Comparison of ENCODE assay signal across 19 cellular contexts in the genomic region with DNA sequence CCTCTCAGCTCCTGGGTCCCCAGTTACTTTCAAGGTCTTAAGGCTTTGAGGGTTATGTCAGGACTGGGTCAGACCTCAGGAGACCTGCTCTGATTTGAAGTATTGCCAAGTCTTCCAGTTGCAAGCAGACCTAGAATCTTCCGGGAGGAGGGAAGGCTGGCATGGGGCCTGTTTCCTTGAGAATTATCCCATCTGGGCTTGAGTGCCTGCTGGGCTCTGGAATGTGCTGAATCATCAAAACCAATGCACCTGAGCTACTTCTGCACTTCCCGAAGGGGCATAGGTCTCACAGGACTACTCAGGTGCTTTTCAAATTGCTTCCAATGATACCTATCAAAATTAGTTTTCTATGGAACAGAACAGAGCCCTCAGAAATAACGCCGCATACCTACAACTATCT.
DNase-seq lines count a peak whose midpoint lies in the region; ATAC-seq and TF ChIP-seq lines count a peak whose summit lies in the region.
"Had no signal": no experiment of that assay in that cellular context is flagged by ENCODE, and none has a peak within 500 bp of the region (broad histone marks: within the 10 kb centered on the region; RNA-seq: fewer than 3 reads in every experiment).

No MANE protein-coding gene starts in this region.

- H3K9me3 Mint-ChIP-seq in glutamatergic neuron (ENCODE audit: unreplicated experiment), result no peaks in the 10 kb centered on the region
- H3K9me3 Mint-ChIP-seq: CD4-positive, alpha-beta memory T cell had no signal

- DNase-seq in DMS 273 (lab: John Stamatoyannopoulos, UW; ENCODE audit: unreplicated experiment) (peak; percentile 22), DMS 273 treated with DMSO at 0.1 percent for 48 hours (lab: John Stamatoyannopoulos, UW) (no peak), body of pancreas (peak; percentile 94 to 97 (median 95)), kidney tubule cell (ENCODE audit: low spot score) (peak; percentile 56), stomach (peak; percentile 45), glomerular visceral epithelial cell (ENCODE audit: extremely low spot score) (no peak), glutamatergic neuron (no peak)
- DNase-seq: BE2C; Calu3; CD4-positive, alpha-beta memory T cell; DMS79 treated with DMSO at 0.1 percent for 48 hours; GOT3; NCI-H2029; NCI-H510A; NCI-H774; PC-3 had no signal

- H3K27ac ChIP-seq in body of pancreas (no peak overlapping the region), stomach (no peak overlapping the region)
- H3K27ac ChIP-seq: 22Rv1, RWPE1 had no signal

- TF ChIP-seq EP300 in stomach (IDR thresholded peaks at IDR 0.05), result no peak

- H3K27me3 ChIP-seq in body of pancreas (no peaks in the 10 kb centered on the region), stomach (no peaks in the 10 kb centered on the region)
- H3K27me3 ChIP-seq: BE2C had no signal

- WGBS in body of pancreas, 2 donors, result 19 to 27% methylated on average over 4 of the region's 4 CpGs
- 59 to 93% (median 72%) methylated on average over 3 to 4 of the region's 4 CpGs for WGBS in stomach, 5 donors

- H3K4me3 Mint-ChIP-seq in glutamatergic neuron (ENCODE audit: unreplicated experiment), result no peak overlapping the region
- H3K4me3 Mint-ChIP-seq: CD4-positive, alpha-beta memory T cell had no signal

- ATAC-seq in body of pancreas (peak; percentile 98), GM18907 (IDR thresholded peaks at IDR 0.05; ENCODE audit: unreplicated experiment) (no peak)
- ATAC-seq: PC-3 had no signal

- H3K4me1 ChIP-seq in body of pancreas (peaks cover 11% of the 10 kb centered on the region), stomach (no peaks in the 10 kb centered on the region)
- H3K4me1 ChIP-seq: BE2C had no signal

- H3K36me3 ChIP-seq in body of pancreas (replicated peaks in 1 of 2; ENCODE audit: insufficient read depth in 1 of 2, low read depth in 2 of 2) (no peaks in the 10 kb centered on the region), stomach (no peaks in the 10 kb centered on the region)
- H3K36me3 ChIP-seq: BE2C had no signal

- intact Hi-C loops in body of pancreas (cut with DNase I), result no loop called here
- intact Hi-C loops in stomach (cut with DNase I; ENCODE audit: low total_unique reads), result no loop called here

- no peak overlapping the region for H3K27ac Mint-ChIP-seq in glutamatergic neuron (ENCODE audit: unreplicated experiment)
- H3K27ac Mint-ChIP-seq: CD4-positive, alpha-beta memory T cell had no signal

- no peak for TF ChIP-seq CTCF in body of pancreas (IDR thresholded peaks at IDR 0.05)
- no peak for TF ChIP-seq CTCF in stomach (IDR thresholded peaks at IDR 0.05)
- TF ChIP-seq CTCF in glutamatergic neuron (IDR thresholded peaks at IDR 0.05; ENCODE audit: partially characterized antibody, unreplicated experiment), result no peak

- no peaks in the 10 kb centered on the region for H3K9me3 ChIP-seq in body of pancreas
- no peaks in the 10 kb centered on the region for H3K9me3 ChIP-seq in stomach
- H3K9me3 ChIP-seq: BE2C had no signal

- TF ChIP-seq POLR2A in body of pancreas (IDR thresholded peaks at IDR 0.05), result no peak
- no peak for TF ChIP-seq POLR2A in stomach (IDR thresholded peaks at IDR 0.05)

- no peaks in the 10 kb centered on the region for H3K36me3 Mint-ChIP-seq in glutamatergic neuron (ENCODE audit: unreplicated experiment)
- H3K36me3 Mint-ChIP-seq: CD4-positive, alpha-beta memory T cell had no signal

- H3K4me3 ChIP-seq in body of pancreas (no peak overlapping the region), stomach (no peak overlapping the region)

- no peaks in the 10 kb centered on the region for H3K4me1 Mint-ChIP-seq in glutamatergic neuron (ENCODE audit: low read depth, unreplicated experiment)
- H3K4me1 Mint-ChIP-seq: CD4-positive, alpha-beta memory T cell had no signal

- no peaks in the 10 kb centered on the region for H3K27me3 Mint-ChIP-seq in glutamatergic neuron (ENCODE audit: unreplicated experiment)
- H3K27me3 Mint-ChIP-seq: CD4-positive, alpha-beta memory T cell had no signal

Comparison
In these comparisons a context has a peak if more than half of its experiments do, and no peak if none do; other contexts are left out.
1. DNase-seq: peak in DMS 273 (single experiment), body of pancreas (4 of 4), kidney tubule cell (single experiment) and stomach (single experiment); none in DMS 273 treated with DMSO at 0.1 percent for 48 hours (single experiment), glomerular visceral epithelial cell (single experiment) and glutamatergic neuron (single experiment).